In the genomic region with DNA sequence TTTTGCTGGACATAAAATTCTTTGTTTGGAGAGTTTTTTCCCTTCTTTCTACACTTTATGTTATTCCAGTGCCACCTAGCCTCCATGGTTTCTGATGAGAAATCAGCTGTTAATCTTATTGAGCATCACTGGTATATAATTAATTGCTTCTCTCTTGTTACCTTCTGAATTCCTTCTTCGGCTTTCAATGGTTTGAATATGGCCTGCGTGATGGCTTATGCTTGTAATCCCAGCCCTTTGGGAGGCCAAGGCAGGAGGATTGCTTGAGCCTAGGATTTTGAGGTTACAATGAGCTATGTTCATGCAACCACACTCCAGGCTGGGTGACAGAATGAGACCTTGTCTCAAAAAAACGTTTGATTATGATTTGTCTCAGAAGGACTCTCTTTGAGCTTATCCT, we compare ENCODE assay signal across 2 cellular contexts.
TF ChIP-seq lines count a peak whose summit lies in the region.

No MANE protein-coding gene starts in this region.

TF ChIP-seq in A549, 52 proteins besides CTCF, POLR2A, EP300 and RAD21:
- TF ChIP-seq FOXS1 (CRISPR knock-in tag; IDR thresholded peaks at IDR 0.05) (peak; percentile 100), RFX5 (IDR thresholded peaks at IDR 0.05) (no peak), KDM1A (IDR thresholded peaks at IDR 0.05; ENCODE audit: low read depth) (0 out of 2 replicates have a peak, but pooled peaks have one; percentile 43)

TF ChIP-seq in GM12878, 131 proteins besides CTCF, POLR2A, EP300 and RAD21:
- TF ChIP-seq CBX5 (IDR thresholded peaks at IDR 0.05; ENCODE audit: low read depth) (peak; percentile 98), NRF1 (conservative IDR thresholded peaks at IDR 0.05; ENCODE audit: low read depth, low read length) (no peak), FOS (IDR thresholded peaks at IDR 0.05; ENCODE audit: borderline replicate concordance, extremely low read depth, insufficient read length) (no peak), CBX3 (IDR thresholded peaks at IDR 0.05; ENCODE audit: borderline replicate concordance, low read depth) (0 out of 2 replicates have a peak, but pooled peaks have one; percentile 83)
- TF ChIP-seq, protein P1, sequence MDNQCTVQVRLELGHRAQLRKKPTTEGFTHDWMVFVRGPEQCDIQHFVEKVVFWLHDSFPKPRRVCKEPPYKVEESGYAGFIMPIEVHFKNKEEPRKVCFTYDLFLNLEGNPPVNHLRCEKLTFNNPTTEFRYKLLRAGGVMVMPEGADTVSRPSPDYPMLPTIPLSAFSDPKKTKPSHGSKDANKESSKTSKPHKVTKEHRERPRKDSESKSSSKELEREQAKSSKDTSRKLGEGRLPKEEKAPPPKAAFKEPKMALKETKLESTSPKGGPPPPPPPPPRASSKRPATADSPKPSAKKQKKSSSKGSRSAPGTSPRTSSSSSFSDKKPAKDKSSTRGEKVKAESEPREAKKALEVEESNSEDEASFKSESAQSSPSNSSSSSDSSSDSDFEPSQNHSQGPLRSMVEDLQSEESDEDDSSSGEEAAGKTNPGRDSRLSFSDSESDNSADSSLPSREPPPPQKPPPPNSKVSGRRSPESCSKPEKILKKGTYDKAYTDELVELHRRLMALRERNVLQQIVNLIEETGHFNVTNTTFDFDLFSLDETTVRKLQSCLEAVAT (IDR thresholded peaks at IDR 0.05), result 0 out of 2 replicates have a peak, but pooled peaks have one; percentile 20
